ENCODE assay signal across 8 cellular contexts in the genomic region with DNA sequence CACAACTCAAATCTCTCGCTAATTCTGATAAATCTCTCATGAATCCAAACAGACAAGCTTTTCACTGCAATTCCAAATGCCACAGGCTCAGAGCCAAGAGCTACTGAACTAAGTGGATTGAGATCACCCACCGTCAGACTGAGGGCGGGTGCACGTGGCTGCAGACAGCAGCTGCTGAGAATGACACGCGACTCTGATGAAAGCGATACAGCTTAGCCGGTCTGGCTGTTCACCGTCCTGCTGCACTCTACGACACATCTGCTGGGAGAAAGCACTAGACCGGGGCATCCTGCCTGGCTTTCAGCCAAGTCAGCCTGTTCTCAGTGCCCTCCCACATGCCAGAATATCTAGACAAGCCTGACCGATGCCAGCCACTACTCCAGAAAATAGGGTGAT. TPM values are rescaled to one million over a fixed set of nuclear protein-coding genes. Genes with fewer than 3 reads are reported as not detected.
DNase-seq lines count a peak whose midpoint lies in the region; ATAC-seq and TF ChIP-seq lines count a peak whose summit lies in the region.

No MANE protein-coding gene starts in this region.

- ATAC-seq in GM19468 (IDR thresholded peaks at IDR 0.05; ENCODE audit: extremely low read depth, unreplicated experiment) (peak; percentile 40), lung (ENCODE audit: insufficient read depth, low FRiP score) (no peak)
- no peak for ATAC-seq in activated CD4-positive, CD25-positive, alpha-beta regulatory T cell treated with anti-CD3 and anti-CD28 coated beads, Interleukin-2, amount 50 U/mL, for 24 hours

- in situ Hi-C loops in brain microvascular endothelial cell (cut with HindIII; ENCODE audit: low pct_ligation_motif_present, low sequenced_read_pairs): no loop called here

- no peak overlapping the region for H3K4me3 ChIP-seq in brain microvascular endothelial cell (ENCODE audit: low read depth, low read length)
- no peak overlapping the region for H3K4me3 ChIP-seq in lung
- H3K4me3 ChIP-seq in sigmoid colon: no peak overlapping the region

- H3K4me1 ChIP-seq in lung (ENCODE audit: control insufficient read depth in 2 of 2, insufficient read depth in 2 of 2, low read length in 2 of 2): peaks cover 0 to 2% of the 10 kb centered on the region in 2 donors
- peaks cover 0 to 8% (median 2%) of the 10 kb centered on the region in 4 donors for H3K4me1 ChIP-seq in sigmoid colon

- intact Hi-C loops in sigmoid colon (cut with DNase I): no loop called here

- 33 to 39% methylated on average over 12 of the region's 12 CpGs for WGBS in lung, 2 donors
- 54 to 77% methylated on average over 12 of the region's 12 CpGs for WGBS in sigmoid colon, 2 donors

- TF ChIP-seq EP300 in sigmoid colon (IDR thresholded peaks at IDR 0.05): no peak

- H3K27me3 ChIP-seq in brain microvascular endothelial cell (replicated peaks) (no peaks in the 10 kb centered on the region), lung (ENCODE audit: control insufficient read depth, insufficient read depth) (no peaks in the 10 kb centered on the region), sigmoid colon (no peaks in the 10 kb centered on the region)

- DNase-seq in Ammon's horn (ENCODE audit: low spot score): peak; percentile 96
- DNase-seq in NCI-H2171 treated with DMSO at 0.1 percent for 48 hours (lab: John Stamatoyannopoulos, UW): peak; percentile 98
- peak; percentile 92 for DNase-seq in brain microvascular endothelial cell
- peak; percentile 43 for DNase-seq in lung (ENCODE audit: low spot score)
- no peak for DNase-seq in SW 1271 (lab: John Stamatoyannopoulos, UW)
- DNase-seq in sigmoid colon: no peak

- TF ChIP-seq CTCF in brain microvascular endothelial cell (IDR thresholded peaks at IDR 0.05; ENCODE audit: low read depth, low read length, missing control alignments) (no peak), lung (IDR thresholded peaks at IDR 0.05; ENCODE audit: control extremely low read depth, extremely low read depth) (no peak), sigmoid colon (IDR thresholded peaks at IDR 0.05) (no peak)

- H3K27ac ChIP-seq in brain microvascular endothelial cell: no peak overlapping the region
- H3K27ac ChIP-seq in lung (ENCODE audit: low read depth in 1 of 2, low read length in 1 of 2): no peak overlapping the region
- no peak overlapping the region for H3K27ac ChIP-seq in sigmoid colon

- H3K36me3 ChIP-seq in brain microvascular endothelial cell (replicated peaks): peaks cover 7% of the 10 kb centered on the region
- H3K36me3 ChIP-seq in lung (ENCODE audit: control insufficient read depth in 2 of 2, insufficient read depth in 2 of 2, low read length in 2 of 2): peaks cover 0 to 34% of the 10 kb centered on the region in 2 donors
- H3K36me3 ChIP-seq in sigmoid colon: peaks cover 0 to 33% (median 3%) of the 10 kb centered on the region in 4 donors

- TF ChIP-seq POLR2A in sigmoid colon (IDR thresholded peaks at IDR 0.05): no peak

- H3K9me3 ChIP-seq in lung (ENCODE audit: control insufficient read depth in 2 of 2, insufficient read depth in 1 of 2, low read length in 1 of 2) (no peaks in the 10 kb centered on the region), sigmoid colon (no peaks in the 10 kb centered on the region)

RNA-seq across cellular contexts. Expression of gene KLHDC4, which starts 42.6 kb away (rescaled TPM):
- total RNA-seq in lung: 10 to 100 TPM; 31.7 to 45.0 TPM
- 10 to 100 TPM; 23.3 to 48.4 TPM for polyA plus RNA-seq in lung
- 10 to 100 TPM; 24.6 to 28.5 (median 25.5) TPM for total RNA-seq in sigmoid colon
- 10 to 100 TPM; 12.7 to 71.0 (median 18.0) TPM for polyA plus RNA-seq in sigmoid colon

Comparison
In these comparisons a context has a peak if more than half of its experiments do, and no peak if none do; other contexts are left out.
1. DNase-seq: peak in Ammon's horn (single experiment), NCI-H2171 treated with DMSO at 0.1 percent for 48 hours (single experiment), brain microvascular endothelial cell (single experiment) and lung (single experiment); none in SW 1271 (0 of 2) and sigmoid colon (single experiment).